In genomic region chr5:20276061-20276958, GRCh38 we compare ENCODE assay signal across 13 cellular contexts.
DNase-seq lines count a peak whose midpoint lies in the region; ATAC-seq, FAIRE-seq and TF ChIP-seq lines count a peak whose summit lies in the region.
"Had no signal": no experiment of that assay in that cellular context is flagged by ENCODE, and none has a peak within 500 bp of the region (broad histone marks: within the 10 kb centered on the region; RNA-seq: fewer than 3 reads in every experiment).

No MANE protein-coding gene starts in this region.

- H3K27me3 Mint-ChIP-seq in osteocyte (ENCODE audit: unreplicated experiment), result no peaks in the 10 kb centered on the region
- H3K27me3 Mint-ChIP-seq in nephron progenitor cell (ENCODE audit: low read depth, poor library complexity), result no peaks in the 10 kb centered on the region
- H3K27me3 Mint-ChIP-seq: activated T-helper 17 cell treated with anti-CD3 and anti-CD28 coated beads, Interleukin-2, amount 50 U/mL, for 72 hours; dendritic cell treated with granulocyte-macrophage colony-stimulating factor and Interleukin-4, amounts not matched to agents 40 ng/mL and 50 ng/mL, for 4 days had no signal

- TF ChIP-seq POLR2A in A549 (IDR thresholded peaks at IDR 0.05; ENCODE audit: low read length), result no peak

- peak; percentile 65 to 91 for DNase-seq in A549 (ENCODE audit: low read depth in 1 of 2, low spot score in 1 of 2)
- DNase-seq in HS-27A (ENCODE audit: low read depth), result peak; percentile 71
- peak; percentile 49 for DNase-seq in adipocyte (ENCODE audit: low read depth)
- DNase-seq in iPS DF 6.9 (ENCODE audit: low read depth, low spot score), result peak; percentile 1
- DNase-seq in osteocyte (ENCODE audit: extremely low spot score, unreplicated experiment), result no peak
- DNase-seq in Karpas-422, result no peak
- DNase-seq in nephron progenitor cell, result no peak
- no peak for DNase-seq in activated gamma-delta T cell treated with Interleukin-2 at 50 U/mL for 16 hours
- DNase-seq: AML-193, T-helper 9 cell had no signal

- CTCF ChIA-PET in A549 (lab: Yijun Ruan, JAX), result no interaction called here

- H3K4me1 Mint-ChIP-seq in osteocyte (ENCODE audit: unreplicated experiment), result no peaks in the 10 kb centered on the region
- H3K4me1 Mint-ChIP-seq in nephron progenitor cell, result no peaks in the 10 kb centered on the region
- H3K4me1 Mint-ChIP-seq: activated T-helper 17 cell treated with anti-CD3 and anti-CD28 coated beads, Interleukin-2, amount 50 U/mL, for 72 hours; neural progenitor cell had no signal

- ATAC-seq in A549, result peak; percentile 99 to 100
- ATAC-seq: activated T-helper 17 cell treated with anti-CD3 and anti-CD28 coated beads, Interleukin-2, amount 50 U/mL, for 72 hours had no signal

- H3K4me2 ChIP-seq in A549 (peak overlapping the region; percentile 59), Karpas-422 (ENCODE audit: low read depth, low read length, poor library complexity, severe bottlenecking) (no peak overlapping the region)
- H3K4me2 ChIP-seq: neural progenitor cell had no signal

- peak; percentile 95 for FAIRE-seq in A549 (lab: Jason Lieb, UNC)

- H3K27me3 ChIP-seq in adipocyte (replicated peaks; ENCODE audit: control insufficient read depth, insufficient read depth, low read length) (no peaks in the 10 kb centered on the region), iPS DF 6.9 (ENCODE audit: control insufficient read depth, insufficient read depth, low read length) (no peaks in the 10 kb centered on the region), Karpas-422 (ENCODE audit: low read length) (no peaks in the 10 kb centered on the region)
- H3K27me3 ChIP-seq: neural progenitor cell had no signal

- H3K27ac Mint-ChIP-seq in osteocyte (ENCODE audit: unreplicated experiment) (no peak overlapping the region), nephron progenitor cell (no peak overlapping the region)
- H3K27ac Mint-ChIP-seq: activated T-helper 17 cell treated with anti-CD3 and anti-CD28 coated beads, Interleukin-2, amount 50 U/mL, for 72 hours; dendritic cell treated with granulocyte-macrophage colony-stimulating factor and Interleukin-4, amounts not matched to agents 40 ng/mL and 50 ng/mL, for 4 days; neural progenitor cell had no signal

- peak; percentile 11 to 39; a peak in 2 of 5 replicates for TF ChIP-seq RAD21 in A549 (conservative IDR thresholded peaks at IDR 0.05 in 1 of 2, IDR thresholded peaks at IDR 0.05 in 1 of 2)

- H3K4me3 Mint-ChIP-seq in osteocyte (ENCODE audit: unreplicated experiment), result no peak overlapping the region
- H3K4me3 Mint-ChIP-seq in nephron progenitor cell, result no peak overlapping the region
- H3K4me3 Mint-ChIP-seq: activated T-helper 17 cell treated with anti-CD3 and anti-CD28 coated beads, Interleukin-2, amount 50 U/mL, for 72 hours; dendritic cell treated with granulocyte-macrophage colony-stimulating factor and Interleukin-4, amounts not matched to agents 40 ng/mL and 50 ng/mL, for 4 days; neural progenitor cell had no signal

- peaks cover 6% of the 10 kb centered on the region; the same call in 2 of the 3 replicates for H3K9me3 ChIP-seq in A549
- peaks cover 9% of the 10 kb centered on the region for H3K9me3 ChIP-seq in adipocyte (ENCODE audit: control insufficient read depth, low read length)
- H3K9me3 ChIP-seq in iPS DF 6.9 (ENCODE audit: control insufficient read depth, insufficient read depth, low read length), result no peaks in the 10 kb centered on the region
- H3K9me3 ChIP-seq in Karpas-422 (ENCODE audit: low read length), result peaks cover 19% of the 10 kb centered on the region

- no peak overlapping the region for H3K4me3 ChIP-seq in A549
- no peak overlapping the region for H3K4me3 ChIP-seq in adipocyte (ENCODE audit: low read length)
- no peak overlapping the region for H3K4me3 ChIP-seq in iPS DF 6.9 (ENCODE audit: low read length)
- H3K4me3 ChIP-seq in Karpas-422 (ENCODE audit: low read length), result no peak overlapping the region
- H3K4me3 ChIP-seq: neural progenitor cell had no signal

- H3K36me3 Mint-ChIP-seq in osteocyte (ENCODE audit: unreplicated experiment), result no peaks in the 10 kb centered on the region
- no peaks in the 10 kb centered on the region for H3K36me3 Mint-ChIP-seq in nephron progenitor cell (ENCODE audit: low read depth)
- H3K36me3 Mint-ChIP-seq: neural progenitor cell had no signal

- peak in 1 of 2 experiments; percentile 45; a peak in 2 of 5 replicates for TF ChIP-seq EP300 in A549 (IDR thresholded peaks at IDR 0.05)

- H3K36me3 ChIP-seq in adipocyte (ENCODE audit: control insufficient read depth, insufficient read depth, low read length, severe bottlenecking) (no peaks in the 10 kb centered on the region), iPS DF 6.9 (ENCODE audit: control insufficient read depth, insufficient read depth, low read length) (no peaks in the 10 kb centered on the region), Karpas-422 (ENCODE audit: insufficient read depth, low read length) (no peaks in the 10 kb centered on the region)
- H3K36me3 ChIP-seq: neural progenitor cell had no signal

- POLR2A ChIA-PET in A549 (lab: Yijun Ruan, JAX), result interaction anchor here (1.6 kb wide), 1 partner anchor 10 kb away, joined by 8 read pairs; no protein-coding TSS in a partner anchor

- H3K9me2 ChIP-seq in Karpas-422 (replicated peaks; ENCODE audit: insufficient read depth, low read length), result no peaks in the 10 kb centered on the region

- no peaks in the 10 kb centered on the region for H3K79me2 ChIP-seq in Karpas-422 (ENCODE audit: low read length)

- peak overlapping the region; percentile 94 to 99 for H3K27ac ChIP-seq in A549
- H3K27ac ChIP-seq in iPS DF 6.9 (ENCODE audit: low read length), result no peak overlapping the region
- no peak overlapping the region for H3K27ac ChIP-seq in Karpas-422 (ENCODE audit: low read length)
- H3K27ac ChIP-seq: neural progenitor cell had no signal

- H3K4me1 ChIP-seq in A549 (peaks cover 40% of the 10 kb centered on the region), adipocyte (ENCODE audit: control insufficient read depth, insufficient read depth, low read length) (peaks cover 8% of the 10 kb centered on the region), iPS DF 6.9 (ENCODE audit: control insufficient read depth, insufficient read depth, low read length) (no peaks in the 10 kb centered on the region), Karpas-422 (ENCODE audit: low read length) (no peaks in the 10 kb centered on the region)
- H3K4me1 ChIP-seq: neural progenitor cell had no signal

- peaks cover 12% of the 10 kb centered on the region for H3K9me3 Mint-ChIP-seq in osteocyte (ENCODE audit: unreplicated experiment)
- peaks cover 3% of the 10 kb centered on the region for H3K9me3 Mint-ChIP-seq in nephron progenitor cell

- H2AFZ ChIP-seq in Karpas-422 (ENCODE audit: low read length), result no peak overlapping the region
- H2AFZ ChIP-seq: neural progenitor cell had no signal

- 50% methylated on average over 3 of the region's 3 CpGs for WGBS in A549 (ENCODE audit: missing lambda C conversion rate)
- no CpG with 5 or more reads among the region's 3 CpGs for WGBS in iPS DF 6.9 (ENCODE audit: insufficient coverage, insufficient read length)

- no peaks in the 10 kb centered on the region for H4K20me1 ChIP-seq in Karpas-422 (ENCODE audit: insufficient read depth, low read depth, low read length)

- TF ChIP-seq CTCF in A549 (IDR thresholded peaks at IDR 0.05) (no peak), osteocyte (IDR thresholded peaks at IDR 0.05) (no peak), nephron progenitor cell (IDR thresholded peaks at IDR 0.05) (no peak)

- no peak overlapping the region for H3K9ac ChIP-seq in adipocyte (ENCODE audit: low read length)
- H3K9ac ChIP-seq in Karpas-422 (ENCODE audit: low read length), result no peak overlapping the region
- H3K9ac ChIP-seq: neural progenitor cell had no signal

TF ChIP-seq in A549, 52 proteins besides CTCF, POLR2A, EP300 and RAD21 (continues in another document):
- 0 out of 2 replicates have a peak, but pooled peaks have one; percentile 22 for TF ChIP-seq PBX3 (IDR thresholded peaks at IDR 0.05)
- 0 out of 3 replicates have a peak, but pooled peaks have one; percentile 13 for TF ChIP-seq SMC3 (IDR thresholded peaks at IDR 0.05)
- TF ChIP-seq FOSB (CRISPR knock-in tag; IDR thresholded peaks at IDR 0.05), result no peak
- peak; percentile 100 for TF ChIP-seq MAFK (IDR thresholded peaks at IDR 0.05; ENCODE audit: partially characterized antibody)
- TF ChIP-seq CBX8 (IDR thresholded peaks at IDR 0.05), result no peak
- TF ChIP-seq ESRRA (IDR thresholded peaks at IDR 0.05; ENCODE audit: borderline replicate concordance, low read length), result no peak
- TF ChIP-seq JUN (IDR thresholded peaks at IDR 0.05), result peak; percentile 63 to 67; a peak in 3 of 5 replicates
- no peak for TF ChIP-seq HEYL (CRISPR knock-in tag; IDR thresholded peaks at IDR 0.05)
- TF ChIP-seq FOSL2 (IDR thresholded peaks at IDR 0.05), result peak; percentile 83
- peak; percentile 96 for TF ChIP-seq FOSL2 (CRISPR knock-in tag; IDR thresholded peaks at IDR 0.05)
- peak; percentile 72; the same call in 1 of the 2 replicates for TF ChIP-seq GATA3 (IDR thresholded peaks at IDR 0.05; ENCODE audit: borderline replicate concordance)
- 0 out of 2 replicates have a peak, but pooled peaks have one; percentile 24 for TF ChIP-seq EHMT2 (IDR thresholded peaks at IDR 0.05; ENCODE audit: low read depth)
- TF ChIP-seq E2F6 (IDR thresholded peaks at IDR 0.05; ENCODE audit: borderline replicate concordance, low read depth), result 0 out of 2 replicates have a peak, but pooled peaks have one; percentile 49
- peak; percentile 72 for TF ChIP-seq JUNB (IDR thresholded peaks at IDR 0.05)
- peak; percentile 74; the same call in 1 of the 2 replicates for TF ChIP-seq FOXS1 (CRISPR knock-in tag; IDR thresholded peaks at IDR 0.05)
- peak; percentile 13; the same call in 1 of the 2 replicates for TF ChIP-seq HOXB5 (CRISPR knock-in tag; IDR thresholded peaks at IDR 0.05)
- TF ChIP-seq HOXB13 (CRISPR knock-in tag; IDR thresholded peaks at IDR 0.05; ENCODE audit: low read depth), result peak; percentile 5; the same call in 1 of the 2 replicates
- no peak for TF ChIP-seq SREBF2 (IDR thresholded peaks at IDR 0.05)

Comparison
In these comparisons a context has a peak if more than half of its experiments do, and no peak if none do; other contexts are left out.
1. DNase-seq: peak in A549 (2 of 2), HS-27A (single experiment), adipocyte (single experiment) and iPS DF 6.9 (single experiment); none in osteocyte (single experiment), Karpas-422 (single experiment), nephron progenitor cell (single experiment) and activated gamma-delta T cell treated with Interleukin-2 at 50 U/mL for 16 hours (single experiment).
2. H3K27ac ChIP-seq: peak in A549 (2 of 2); none in iPS DF 6.9 (single experiment) and Karpas-422 (single experiment).